9 cellular contexts compared by ENCODE assay signal in genomic region chr9:99076483-99077171, GRCh38. TPM values are rescaled to one million over a fixed set of nuclear protein-coding genes. Genes with fewer than 3 reads are reported as not detected.
DNase-seq lines count a peak whose midpoint lies in the region; ATAC-seq, FAIRE-seq and TF ChIP-seq lines count a peak whose summit lies in the region.
"Had no signal": no experiment of that assay in that cellular context is flagged by ENCODE, and none has a peak within 500 bp of the region (broad histone marks: within the 10 kb centered on the region; RNA-seq: fewer than 3 reads in every experiment).

No MANE protein-coding gene starts in this region.

- POLR2A ChIA-PET in T-cell (lab: Charles Lee) = no interaction called here
- POLR2A ChIA-PET in GM12878 (lab: Charles Lee) = no interaction called here

- peak overlapping the region; percentile 17 to 79 (median 26) for H3K4me3 Mint-ChIP-seq in T-cell
- H3K4me3 Mint-ChIP-seq: brain had no signal

- no peak for FAIRE-seq in GM12878 (lab: Jason Lieb, UNC)
- no peak for FAIRE-seq in small intestine (lab: Jason Lieb, UNC)

- H3K36me3 Mint-ChIP-seq in T-cell = no peaks in the 10 kb centered on the region
- H3K36me3 Mint-ChIP-seq: brain had no signal

- peak overlapping the region; percentile 18; the same call in 1 of the 2 replicates for H3K4me2 ChIP-seq in GM12878 (ENCODE audit: control insufficient read depth, insufficient read depth)

- H3K27me3 Mint-ChIP-seq in T-cell = no peaks in the 10 kb centered on the region

- H3K9ac ChIP-seq in GM12878 (ENCODE audit: control insufficient read depth, insufficient read depth, low read length) = no peak overlapping the region

- no peak for TF ChIP-seq POLR2A in GM12878 (IDR thresholded peaks at IDR 0.05; ENCODE audit: low read depth, low read length)

- H3K27ac Mint-ChIP-seq in T-cell = peak overlapping the region; percentile 95 to 96
- H3K27ac Mint-ChIP-seq: brain had no signal

- H3K36me3 ChIP-seq in GM12878 (ENCODE audit: control insufficient read depth in 2 of 2, insufficient read depth in 2 of 2, low read length in 1 of 2) (no peaks in the 10 kb centered on the region), small intestine (ENCODE audit: control insufficient read depth in 2 of 2, insufficient read depth in 2 of 2, low read length in 2 of 2) (no peaks in the 10 kb centered on the region)
- H3K36me3 ChIP-seq: SJSA1 had no signal

- H3K9me3 Mint-ChIP-seq in T-cell = no peaks in the 10 kb centered on the region

- no peaks in the 10 kb centered on the region for H3K27me3 ChIP-seq in GM12878 (replicated peaks in 1 of 2; ENCODE audit: control insufficient read depth in 2 of 2, insufficient read depth in 2 of 2, low read length in 1 of 2)
- H3K27me3 ChIP-seq in small intestine (ENCODE audit: control insufficient read depth in 2 of 2, insufficient read depth in 2 of 2, low read length in 2 of 2) = no peaks in the 10 kb centered on the region
- H3K27me3 ChIP-seq: SJSA1 had no signal

- TF ChIP-seq CTCF in GM12878 (IDR thresholded peaks at IDR 0.05 in 2 of 3, conservative IDR thresholded peaks at IDR 0.05 in 1 of 3; ENCODE audit: control insufficient read depth in 2 of 3, extremely low read depth in 1 of 3, insufficient read depth in 1 of 3, low read depth in 3 of 3, low read length in 3 of 3) = no peak

- H4K20me1 ChIP-seq in GM12878 (ENCODE audit: control insufficient read depth, insufficient read depth) = no peaks in the 10 kb centered on the region

- no TSS peak for BruUV-seq in GM12878 (replicated peaks; lab: Mats Ljungman, UMichigan)

- H3K27ac ChIP-seq in GM12878 (ENCODE audit: control insufficient read depth, insufficient read depth) = no peak overlapping the region
- peak overlapping the region; percentile 21 to 60 for H3K27ac ChIP-seq in small intestine (ENCODE audit: low read depth in 1 of 2, low read length in 1 of 2)
- H3K27ac ChIP-seq: SJSA1 had no signal

- intact Hi-C loops in GM12878 (cut with micrococcal nuclease; ENCODE audit: unreplicated experiment) = no loop called here

- RAD21 ChIA-PET in GM12878 (lab: Charles Lee; ENCODE audit: unreplicated experiment) = interaction anchor here (0.9 kb wide), 1 partner anchor 75 kb away, joined by 3 read pairs; no protein-coding TSS in a partner anchor

- H3K4me3 ChIP-seq in GM12878 = no peak overlapping the region
- H3K4me3 ChIP-seq in small intestine (ENCODE audit: low read depth in 1 of 2, low read length in 2 of 2) = no peak overlapping the region
- H3K4me3 ChIP-seq: SJSA1 had no signal

- H3K4me1 Mint-ChIP-seq in T-cell = peaks cover 35 to 51% (median 44%) of the 10 kb centered on the region in 3 donors
- H3K4me1 Mint-ChIP-seq: brain had no signal

- H3K4me1 ChIP-seq in GM12878 (ENCODE audit: control insufficient read depth, insufficient read depth, low read length) = peaks cover 6% of the 10 kb centered on the region; the same call in 1 of the 2 replicates
- H3K4me1 ChIP-seq in small intestine (ENCODE audit: control insufficient read depth in 2 of 2, insufficient read depth in 1 of 2, low read depth in 1 of 2, low read length in 1 of 2) = peaks cover 0 to 2% of the 10 kb centered on the region in 2 donors

- ATAC-seq in HG03175 (IDR thresholded peaks at IDR 0.05; ENCODE audit: unreplicated experiment) (peak; percentile 51), T-cell (replicated peaks in 1 of 4) (peak; percentile 94 to 98 (median 96)), GM12878 (peak; percentile 44; the same call in 2 of the 3 replicates), GM19452 (IDR thresholded peaks at IDR 0.05; ENCODE audit: unreplicated experiment) (no peak), GM18858 (IDR thresholded peaks at IDR 0.05; ENCODE audit: unreplicated experiment) (no peak)

- H3K9me3 ChIP-seq in GM12878 (replicated peaks; ENCODE audit: control insufficient read depth, insufficient read depth, low read length) (no peaks in the 10 kb centered on the region), small intestine (ENCODE audit: control insufficient read depth, low read depth) (no peaks in the 10 kb centered on the region)
- H3K9me3 ChIP-seq: SJSA1 had no signal

- SMC1A ChIA-PET in GM12878 (lab: Charles Lee; ENCODE audit: uncharacterized antibody, unreplicated experiment) = interaction anchor here (1.3 kb wide), 1 partner anchor 9 kb away, joined by 5 read pairs; no protein-coding TSS in a partner anchor

- in situ Hi-C loops in GM12878 (cut with MboI) = no loop called here

- TF ChIP-seq EP300 in GM12878 (IDR thresholded peaks at IDR 0.05; ENCODE audit: borderline replicate concordance in 1 of 2, control insufficient read depth in 1 of 2, low read depth in 2 of 2, low read length in 2 of 2) = no peak

- DNase-seq in T-cell (peak in 33 of 34 experiments; percentile 32 to 73 (median 57)), GM12878 (ENCODE audit: low read depth, low spot score) (no peak), small intestine (peak; percentile 49), NCI-H146 (lab: John Stamatoyannopoulos, UW) (no peak)

- H3K79me2 ChIP-seq in GM12878 (ENCODE audit: control insufficient read depth, insufficient read depth, low read length) = no peaks in the 10 kb centered on the region

- no peak for TF ChIP-seq RAD21 in GM12878 (IDR thresholded peaks at IDR 0.05; ENCODE audit: insufficient read depth, low read depth, low read length)

- H2AFZ ChIP-seq in GM12878 (ENCODE audit: control insufficient read depth, low read depth, low read length) = peak overlapping the region; percentile 71

- CTCF ChIA-PET in T-cell (lab: Charles Lee) (interaction anchor here in 1 of 2 donors (0.7 to 1.0 kb wide), 4 partner anchors 19 to 787 kb away, joined by 3 to 4 read pairs (median 4); no protein-coding TSS in a partner anchor), GM12878 (lab: Yijun Ruan, JAX) (interaction anchor here (0.9 to 1.1 kb wide), 2 partner anchors 12 to 64 kb away, joined by 3 read pairs; no protein-coding TSS in a partner anchor)

- WGBS in GM12878 (ENCODE audit: insufficient coverage, insufficient replicate concordance, low lambda C conversion rate, missing lambda C conversion rate) = 31% methylated on average over 6 of the region's 6 CpGs
- 33 to 49% (median 40%) methylated on average over 6 of the region's 6 CpGs for WGBS in small intestine, 3 donors

TF ChIP-seq in GM12878, 131 proteins besides CTCF, POLR2A, EP300 and RAD21:
- TF ChIP-seq BCL3 (IDR thresholded peaks at IDR 0.05; ENCODE audit: borderline replicate concordance, insufficient read depth, low read depth, low read length, poor library complexity, severe bottlenecking) (no peak), BMI1 (IDR thresholded peaks at IDR 0.05; ENCODE audit: borderline replicate concordance) (no peak), BACH1 (IDR thresholded peaks at IDR 0.05; ENCODE audit: borderline replicate concordance) (no peak), NR2F1 (conservative IDR thresholded peaks at IDR 0.05) (no peak), WRNIP1 (IDR thresholded peaks at IDR 0.05; ENCODE audit: borderline replicate concordance, low read depth, low read length) (no peak), MYB (IDR thresholded peaks at IDR 0.05; ENCODE audit: borderline replicate concordance, low read depth, low read length) (no peak), RFX5 (IDR thresholded peaks at IDR 0.05; ENCODE audit: low read depth, low read length) (no peak), MTA3 (IDR thresholded peaks at IDR 0.05; ENCODE audit: borderline replicate concordance, low read length) (no peak), YY1 (IDR thresholded peaks at IDR 0.05; ENCODE audit: low read depth, low read length) (no peak), ZNF274 (IDR thresholded peaks at IDR 0.05; ENCODE audit: insufficient read depth, insufficient read length) (no peak), BCL11A (IDR thresholded peaks at IDR 0.05; ENCODE audit: low read depth, low read length) (no peak), TCF7 (IDR thresholded peaks at IDR 0.05; ENCODE audit: borderline replicate concordance) (no peak), TARDBP (IDR thresholded peaks at IDR 0.05; ENCODE audit: borderline replicate concordance) (no peak)

RNA-seq across cellular contexts. Expression of gene TGFBR1, which starts 28.3 kb away (rescaled TPM):
- total RNA-seq in T-cell (10 to 100 TPM; 22.3 to 36.9 (median 31.7) TPM), GM12878 (2014; rRNA removed) (16.9 and 21.1 TPM in 2 replicates), GM12878 (2014; rRNA removed; fragmentation: Illumina TruSeq; extraction: Trizol) (19.6 and 20.8 TPM in 2 replicates), GM12878 (2021) (26.6 and 27.2 TPM in 2 replicates)
- total RNA-seq in GM12878 (2013; cell fraction: nucleolus; rRNA removed) = 42.4 and 49.4 TPM in 2 replicates
- 4.6 TPM for polyA plus RNA-seq in GM12878 (2011; ENCODE audit: low read depth)
- polyA plus RNA-seq in GM12878 (2011; rRNA removed) (16.6 and 23.8 TPM in 2 replicates), GM12878 (2014; fragmentation: Illumina TruSeq; extraction: Trizol) (13.6 and 17.5 TPM in 2 replicates), GM12878 (2014; fragmentation: Nextera tagmentation; extraction: Ambion mirVana) (10 to 100 TPM in 1 of 2 experiments, 1 to 10 TPM in 1; 5.7 to 19.6 TPM), GM12878 (2014; rRNA removed) (8.5 and 10.9 TPM in 2 replicates), GM12878 (2016; fragmentation: Nextera tagmentation; extraction: Ambion mirVana) (10 to 100 TPM in 1 of 2 experiments, 1 to 10 TPM in 1; 2.9 to 16.6 TPM), small intestine (1 to 10 TPM; 3.8 to 9.8 (median 3.8) TPM)
- 13.3 and 15.2 TPM in 2 replicates for polyA plus RNA-seq in GM12878 (2011; cell fraction: cytosol; rRNA removed)
- polyA plus RNA-seq in GM12878 (2011; cell fraction: nucleus; rRNA removed) = 6.9 and 7.3 TPM in 2 replicates
- polyA plus RNA-seq in GM12878 (2012) = 4.8 and 5.8 TPM in 2 replicates
- polyA minus RNA-seq in GM12878 (2011; rRNA and poly(A)+ RNA removed) = 57.4 and 63.6 TPM in 2 replicates
- polyA minus RNA-seq in GM12878 (2011; cell fraction: cytosol; rRNA and poly(A)+ RNA removed) = 19.1 and 24.2 TPM in 2 replicates
- polyA minus RNA-seq in GM12878 (2011; cell fraction: nucleus; rRNA and poly(A)+ RNA removed) = 10.2 and 14.4 TPM in 2 replicates

Comparison
In these comparisons a context has a peak if more than half of its experiments do, and no peak if none do; other contexts are left out.
1. ATAC-seq: peak in HG03175 (single experiment), T-cell (4 of 4) and GM12878 (single experiment); none in GM19452 (single experiment) and GM18858 (single experiment).
2. DNase-seq: peak in T-cell (33 of 34) and small intestine (single experiment); none in GM12878 (single experiment) and NCI-H146 (single experiment).